8 cellular contexts compared by ENCODE assay signal in genomic region chr16:67014641-67015315, GRCh38. TPM values are rescaled to one million over a fixed set of nuclear protein-coding genes. Genes with fewer than 3 reads are reported as not detected.
A peak's percentile ranks its signal among the peaks of the same experiment; 100 is the strongest.
DNase-seq lines count a peak whose midpoint lies in the region; ATAC-seq, FAIRE-seq and TF ChIP-seq lines count a peak whose summit lies in the region.

No MANE protein-coding gene starts in this region.

- no peak overlapping the region for H2AFZ ChIP-seq in HepG2 (ENCODE audit: low read length)

- WGBS in HepG2 (ENCODE audit: low lambda C conversion rate) = 36% methylated on average over 6 of the region's 6 CpGs
- WGBS in suprapubic skin = 61% methylated on average over 6 of the region's 6 CpGs

- H3K4me2 ChIP-seq in HepG2 (ENCODE audit: low read depth, low read length) = peak overlapping the region; percentile 94

- H3K27ac Mint-ChIP-seq in activated CD4-positive, alpha-beta T cell treated with anti-CD3 and anti-CD28 coated beads, Interleukin-2, amount 10 ng/mL, durations not matched to agents 24 days and 14 days = peak overlapping the region; percentile 96
- H3K27ac Mint-ChIP-seq in activated naive CD4-positive, alpha-beta T cell treated with anti-CD3 and anti-CD28 coated beads, Interleukin-2, amount 50 U/mL, for 72 hours = peak overlapping the region; percentile 77 to 88

- intact Hi-C loops in activated CD4-positive, alpha-beta T cell treated with anti-CD3 and anti-CD28 coated beads, Interleukin-2, amount 10 ng/mL, durations not matched to agents 24 days and 14 days (cut with micrococcal nuclease) = loop anchor here (1.0 to 2.0 kb wide), 2 partner anchors 37 to 60 kb away; no protein-coding TSS in a partner anchor
- intact Hi-C loops in HepG2 (cut with micrococcal nuclease; ENCODE audit: unreplicated experiment) = loop anchor here (10.0 kb wide), 1 partner anchor 60 kb away; no protein-coding TSS in a partner anchor

- TF ChIP-seq POLR2A in HepG2 (IDR thresholded peaks at IDR 0.05; ENCODE audit: insufficient read depth in 1 of 2, low read depth in 2 of 2, low read length in 2 of 2) (no peak), suprapubic skin (IDR thresholded peaks at IDR 0.05) (no peak)

- H3K4me1 ChIP-seq in HepG2 (ENCODE audit: insufficient read depth, low read length) (peaks cover 32% of the 10 kb centered on the region), suprapubic skin (peaks cover 19% of the 10 kb centered on the region)

- H3K36me3 Mint-ChIP-seq in activated CD4-positive, alpha-beta T cell treated with anti-CD3 and anti-CD28 coated beads, Interleukin-2, amount 10 ng/mL, durations not matched to agents 24 days and 14 days (ENCODE audit: low read depth) = peaks cover 13% of the 10 kb centered on the region
- H3K36me3 Mint-ChIP-seq in activated naive CD4-positive, alpha-beta T cell treated with anti-CD3 and anti-CD28 coated beads, Interleukin-2, amount 50 U/mL, for 72 hours = no peaks in the 10 kb centered on the region

- BruUV-seq in HepG2 (replicated peaks; lab: Mats Ljungman, UMichigan) = no TSS peak

- ATAC-seq in activated naive CD4-positive, alpha-beta T cell treated with anti-CD3 and anti-CD28 coated beads, Interleukin-2, amount 50 U/mL, for 72 hours = no peak
- no peak for ATAC-seq in HepG2

- H3K9me3 Mint-ChIP-seq in activated CD4-positive, alpha-beta T cell treated with anti-CD3 and anti-CD28 coated beads, Interleukin-2, amount 10 ng/mL, durations not matched to agents 24 days and 14 days = no peaks in the 10 kb centered on the region
- no peaks in the 10 kb centered on the region for H3K9me3 Mint-ChIP-seq in activated naive CD4-positive, alpha-beta T cell treated with anti-CD3 and anti-CD28 coated beads, Interleukin-2, amount 50 U/mL, for 72 hours

- H3K9me3 ChIP-seq in HepG2 (ENCODE audit: low read length) (no peaks in the 10 kb centered on the region), suprapubic skin (no peaks in the 10 kb centered on the region)

- in situ Hi-C loops in HepG2 (cut with HindIII; ENCODE audit: extremely low pct_ligation_motif_present, low pct_unique_long_range_greater_than_20kb) = loop anchor here (5.0 kb wide), 2 partner anchors 37 to 143 kb away; partner anchors contain the start of genes FBXL8 and TRADD

- H3K27me3 ChIP-seq in HepG2 (ENCODE audit: control insufficient read depth in 1 of 2, insufficient read depth in 2 of 2, low read length in 2 of 2) (peaks cover 7 to 27% of the 10 kb centered on the region in 2 experiments), suprapubic skin (no peaks in the 10 kb centered on the region)

- H3K4me3 ChIP-seq in HepG2 (replicated peaks in 1 of 3; ENCODE audit: insufficient read depth in 1 of 3, low read depth in 2 of 3, low read length in 3 of 3) = peak overlapping the region; percentile 57 to 82 (median 61)
- peak overlapping the region; percentile 62 for H3K4me3 ChIP-seq in suprapubic skin

- H3K4me3 Mint-ChIP-seq in activated CD4-positive, alpha-beta T cell treated with anti-CD3 and anti-CD28 coated beads, Interleukin-2, amount 10 ng/mL, durations not matched to agents 24 days and 14 days = peak overlapping the region; percentile 89

- H4K20me1 ChIP-seq in HepG2 (ENCODE audit: insufficient read depth, low read length) = no peaks in the 10 kb centered on the region

- POLR2A ChIA-PET in HepG2 (lab: Yijun Ruan, JAX) = interaction anchor here (1.4 kb wide), 1 partner anchor 14 kb away, joined by 4 read pairs; no protein-coding TSS in a partner anchor

- DNase-seq in activated CD4-positive, alpha-beta T cell treated with anti-CD3 and anti-CD28 coated beads, Interleukin-2, amount 10 ng/mL, durations not matched to agents 24 days and 14 days = no peak
- no peak for DNase-seq in activated CD4-positive, alpha-beta T cell treated with anti-CD3 and anti-CD28 coated beads for 48 hours
- no peak for DNase-seq in activated naive CD4-positive, alpha-beta T cell treated with anti-CD3 and anti-CD28 coated beads, Interleukin-2, amount 50 U/mL, for 72 hours (ENCODE audit: low spot score in 2 of 2)
- no peak for DNase-seq in HepG2 (ENCODE audit: low spot score)
- DNase-seq in suprapubic skin (ENCODE audit: low spot score in 2 of 2) = peak; percentile 40 to 55
- DNase-seq in GM10266 (ENCODE audit: extremely low spot score) = no peak
- DNase-seq in nucleus accumbens (lab: John Stamatoyannopoulos, UW) = no peak
- DNase-seq in hepatic stellate cell (ENCODE audit: low spot score) = no peak

- TF ChIP-seq CTCF in HepG2 (CRISPR knock-in tag; IDR thresholded peaks at IDR 0.05) (no peak), suprapubic skin (IDR thresholded peaks at IDR 0.05) (no peak), GM10266 (IDR thresholded peaks at IDR 0.05; ENCODE audit: control insufficient read depth, insufficient read depth, low read depth, missing control alignments) (no peak)

- no peak overlapping the region for H3K9ac ChIP-seq in HepG2 (ENCODE audit: insufficient read depth, low read depth, low read length)

- H3K4me1 Mint-ChIP-seq in activated CD4-positive, alpha-beta T cell treated with anti-CD3 and anti-CD28 coated beads, Interleukin-2, amount 10 ng/mL, durations not matched to agents 24 days and 14 days = peaks cover 45% of the 10 kb centered on the region

- H3K27me3 Mint-ChIP-seq in activated CD4-positive, alpha-beta T cell treated with anti-CD3 and anti-CD28 coated beads, Interleukin-2, amount 10 ng/mL, durations not matched to agents 24 days and 14 days = no peaks in the 10 kb centered on the region

- CTCF ChIA-PET in HepG2 (lab: Yijun Ruan, JAX; ENCODE audit: low intra/inter-chr PET ratio, low total read pairs) = interaction anchor here (1.0 to 4.2 kb wide), 3 partner anchors 37 to 141 kb away, joined by 3 to 17 read pairs (median 5); no protein-coding TSS in a partner anchor

- no peak for TF ChIP-seq EP300 in HepG2 (IDR thresholded peaks at IDR 0.05; ENCODE audit: low read depth in 2 of 2, low read length in 2 of 2)
- TF ChIP-seq EP300 in HepG2 (CRISPR knock-in tag; IDR thresholded peaks at IDR 0.05; ENCODE audit: borderline replicate concordance) = no peak
- TF ChIP-seq EP300 in suprapubic skin (IDR thresholded peaks at IDR 0.05) = no peak

- H3K36me3 ChIP-seq in HepG2 (replicated peaks in 1 of 2; ENCODE audit: control insufficient read depth in 1 of 2, insufficient read depth in 2 of 2, low read length in 2 of 2) = no peaks in the 10 kb centered on the region
- H3K36me3 ChIP-seq in suprapubic skin = no peaks in the 10 kb centered on the region

- H3K79me2 ChIP-seq in HepG2 (ENCODE audit: insufficient read depth, low read length) = no peaks in the 10 kb centered on the region

- no peak for TF ChIP-seq RAD21 in HepG2 (CRISPR knock-in tag; IDR thresholded peaks at IDR 0.05)

- H3K27ac ChIP-seq in HepG2 (ENCODE audit: extremely low read length, insufficient read depth, low read length) = no peak overlapping the region
- no peak overlapping the region for H3K27ac ChIP-seq in suprapubic skin

- FAIRE-seq in HepG2 (lab: Jason Lieb, UNC) = no peak

RNA-seq across cellular contexts. Expression of gene CBFB, which starts 14.2 kb away (rescaled TPM):
- 163 and 172 TPM in 2 replicates for total RNA-seq in activated CD4-positive, alpha-beta T cell treated with anti-CD3 and anti-CD28 coated beads, Interleukin-2, amount 10 ng/mL, durations not matched to agents 24 days and 14 days
- total RNA-seq in activated naive CD4-positive, alpha-beta T cell treated with anti-CD3 and anti-CD28 coated beads, Interleukin-2, amount 50 U/mL, for 72 hours = 100 to 1,000 TPM; 119 to 124 TPM
- total RNA-seq in HepG2 (2016; rRNA removed; fragmentation: Illumina TruSeq; extraction: Trizol) = 70.8 and 76.0 TPM in 2 replicates
- 14.1 and 16.3 TPM in 2 replicates for total RNA-seq in HepG2 (2016; cell fraction: cytosol; rRNA removed; fragmentation: Illumina TruSeq; extraction: Trizol; ENCODE audit: low read depth)
- 66.9 and 69.6 TPM in 2 replicates for total RNA-seq in HepG2 (2016; cell fraction: insoluble cytoplasmic fraction; rRNA removed; fragmentation: Illumina TruSeq; extraction: Trizol)
- 38.3 and 41.2 TPM in 2 replicates for total RNA-seq in HepG2 (2016; cell fraction: membrane; rRNA removed; fragmentation: Illumina TruSeq; extraction: Trizol)
- total RNA-seq in HepG2 (2016; cell fraction: nucleus; rRNA removed; fragmentation: Illumina TruSeq; extraction: Trizol) = 31.2 and 35.7 TPM in 2 replicates
- polyA plus RNA-seq in HepG2 (2011; rRNA removed) = 15.4 and 22.1 TPM in 2 replicates
- polyA plus RNA-seq in HepG2 (2011; cell fraction: cytosol; rRNA removed) = 10.3 and 18.1 TPM in 2 replicates
- 10.2 and 17.3 TPM in 2 replicates for polyA plus RNA-seq in HepG2 (2011; cell fraction: nucleus; rRNA removed)
- polyA plus RNA-seq in HepG2 (2012) = 28.7 and 37.3 TPM in 2 replicates
- 7.7 and 8.0 TPM in 2 replicates for polyA plus RNA-seq in HepG2 (2016; cell fraction: cytosol; fragmentation: Illumina TruSeq; extraction: Trizol; ENCODE audit: low read depth)
- polyA plus RNA-seq in HepG2 (2016; cell fraction: insoluble cytoplasmic fraction; fragmentation: Illumina TruSeq; extraction: Trizol; ENCODE audit: low read depth) = 67.5 and 73.5 TPM in 2 replicates
- polyA plus RNA-seq in HepG2 (2016; cell fraction: membrane; fragmentation: Illumina TruSeq; extraction: Trizol; ENCODE audit: low read depth) = 22.4 and 23.1 TPM in 2 replicates
- polyA plus RNA-seq in HepG2 (2016; cell fraction: nucleus; fragmentation: Illumina TruSeq; extraction: Trizol; ENCODE audit: insufficient read depth, low read depth) = 46.0 and 53.1 TPM in 2 replicates
- 9.6 and 21.2 TPM in 2 replicates for polyA minus RNA-seq in HepG2 (2011; rRNA and poly(A)+ RNA removed; ENCODE audit: low replicate concordance)
- 35.2 and 47.8 TPM in 2 replicates for polyA minus RNA-seq in HepG2 (2011; cell fraction: cytosol; rRNA and poly(A)+ RNA removed)
- polyA minus RNA-seq in HepG2 (2011; cell fraction: nucleus; rRNA and poly(A)+ RNA removed) = 23.3 and 26.0 TPM in 2 replicates
- 10 to 100 TPM; 28.2 to 68.3 (median 46.6) TPM for total RNA-seq in suprapubic skin

RNA-seq across cellular contexts. Expression of gene CES4A, which starts 26.4 kb away (rescaled TPM):
- total RNA-seq in activated CD4-positive, alpha-beta T cell treated with anti-CD3 and anti-CD28 coated beads, Interleukin-2, amount 10 ng/mL, durations not matched to agents 24 days and 14 days = 27.0 and 27.5 TPM in 2 replicates
- 10 to 100 TPM in 1 of 2 donors, 1 to 10 TPM in 1; 8.2 to 21.3 TPM for total RNA-seq in activated naive CD4-positive, alpha-beta T cell treated with anti-CD3 and anti-CD28 coated beads, Interleukin-2, amount 50 U/mL, for 72 hours
- total RNA-seq in HepG2 (2016; rRNA removed; fragmentation: Illumina TruSeq; extraction: Trizol) = 0.09 TPM in 1 of 2 replicates, not detected in the other
- not detected in 2 replicates for total RNA-seq in HepG2 (2016; cell fraction: cytosol; rRNA removed; fragmentation: Illumina TruSeq; extraction: Trizol; ENCODE audit: low read depth)
- total RNA-seq in HepG2 (2016; cell fraction: insoluble cytoplasmic fraction; rRNA removed; fragmentation: Illumina TruSeq; extraction: Trizol) = not detected in 2 replicates
- not detected in 2 replicates for total RNA-seq in HepG2 (2016; cell fraction: membrane; rRNA removed; fragmentation: Illumina TruSeq; extraction: Trizol)
- total RNA-seq in HepG2 (2016; cell fraction: nucleus; rRNA removed; fragmentation: Illumina TruSeq; extraction: Trizol) = 0.43 TPM in 1 of 2 replicates, not detected in the other
- 0.17 and 0.18 TPM in 2 replicates for polyA plus RNA-seq in HepG2 (2011; rRNA removed)
- polyA plus RNA-seq in HepG2 (2011; cell fraction: cytosol; rRNA removed) = not detected in 2 replicates
- polyA plus RNA-seq in HepG2 (2011; cell fraction: nucleus; rRNA removed) = 1.1 and 1.3 TPM in 2 replicates
- polyA plus RNA-seq in HepG2 (2012) = 0.19 and 0.28 TPM in 2 replicates
- not detected in 2 replicates for polyA plus RNA-seq in HepG2 (2016; cell fraction: cytosol; fragmentation: Illumina TruSeq; extraction: Trizol; ENCODE audit: low read depth)
- not detected in 2 replicates for polyA plus RNA-seq in HepG2 (2016; cell fraction: insoluble cytoplasmic fraction; fragmentation: Illumina TruSeq; extraction: Trizol; ENCODE audit: low read depth)
- not detected in 2 replicates for polyA plus RNA-seq in HepG2 (2016; cell fraction: membrane; fragmentation: Illumina TruSeq; extraction: Trizol; ENCODE audit: low read depth)
- 0.24 TPM in 1 of 2 replicates, not detected in the other for polyA plus RNA-seq in HepG2 (2016; cell fraction: nucleus; fragmentation: Illumina TruSeq; extraction: Trizol; ENCODE audit: insufficient read depth, low read depth)
- polyA minus RNA-seq in HepG2 (2011; rRNA and poly(A)+ RNA removed; ENCODE audit: low replicate concordance) = 0.72 TPM in 1 of 2 replicates, not detected in the other
- polyA minus RNA-seq in HepG2 (2011; cell fraction: cytosol; rRNA and poly(A)+ RNA removed) = not detected in 2 replicates
- polyA minus RNA-seq in HepG2 (2011; cell fraction: nucleus; rRNA and poly(A)+ RNA removed) = 0.13 TPM in 1 of 2 replicates, not detected in the other
- 100 to 1,000 TPM in 2 of 4 donors, 10 to 100 TPM in 2; 47.2 to 148 (median 99.9) TPM for total RNA-seq in suprapubic skin

RNA-seq across cellular contexts. Expression of gene CES3, which starts 53.7 kb away (rescaled TPM):
- total RNA-seq in activated CD4-positive, alpha-beta T cell treated with anti-CD3 and anti-CD28 coated beads, Interleukin-2, amount 10 ng/mL, durations not matched to agents 24 days and 14 days = 6.8 and 7.0 TPM in 2 replicates
- total RNA-seq in activated naive CD4-positive, alpha-beta T cell treated with anti-CD3 and anti-CD28 coated beads, Interleukin-2, amount 50 U/mL, for 72 hours = 1 to 10 TPM in 1 of 2 donors, under 1 TPM in 1; 0.73 to 6.8 TPM
- total RNA-seq in HepG2 (2016; rRNA removed; fragmentation: Illumina TruSeq; extraction: Trizol) (2.3 and 6.6 TPM in 2 replicates), suprapubic skin (1 to 10 TPM in 3 of 4 donors, not detected in 1; 1.4 to 2.2 (median 1.5) TPM)
- total RNA-seq in HepG2 (2016; cell fraction: cytosol; rRNA removed; fragmentation: Illumina TruSeq; extraction: Trizol; ENCODE audit: low read depth) = 1.0 and 1.6 TPM in 2 replicates
- total RNA-seq in HepG2 (2016; cell fraction: insoluble cytoplasmic fraction; rRNA removed; fragmentation: Illumina TruSeq; extraction: Trizol) = 2.2 and 6.6 TPM in 2 replicates
- 1.1 and 1.5 TPM in 2 replicates for total RNA-seq in HepG2 (2016; cell fraction: membrane; rRNA removed; fragmentation: Illumina TruSeq; extraction: Trizol)
- 7.5 and 8.8 TPM in 2 replicates for total RNA-seq in HepG2 (2016; cell fraction: nucleus; rRNA removed; fragmentation: Illumina TruSeq; extraction: Trizol)
- polyA plus RNA-seq in HepG2 (2011; rRNA removed) = 17.4 and 18.1 TPM in 2 replicates
- polyA plus RNA-seq in HepG2 (2011; cell fraction: cytosol; rRNA removed) = 6.7 and 8.6 TPM in 2 replicates
- polyA plus RNA-seq in HepG2 (2011; cell fraction: nucleus; rRNA removed) = 92.0 and 127 TPM in 2 replicates
- polyA plus RNA-seq in HepG2 (2012) = 8.9 and 16.9 TPM in 2 replicates
- polyA plus RNA-seq in HepG2 (2016; cell fraction: cytosol; fragmentation: Illumina TruSeq; extraction: Trizol; ENCODE audit: low read depth) = 0.78 and 0.88 TPM in 2 replicates
- 1.7 and 1.9 TPM in 2 replicates for polyA plus RNA-seq in HepG2 (2016; cell fraction: insoluble cytoplasmic fraction; fragmentation: Illumina TruSeq; extraction: Trizol; ENCODE audit: low read depth)
- polyA plus RNA-seq in HepG2 (2016; cell fraction: membrane; fragmentation: Illumina TruSeq; extraction: Trizol; ENCODE audit: low read depth) = 1.1 and 1.7 TPM in 2 replicates
- 17.9 and 18.5 TPM in 2 replicates for polyA plus RNA-seq in HepG2 (2016; cell fraction: nucleus; fragmentation: Illumina TruSeq; extraction: Trizol; ENCODE audit: insufficient read depth, low read depth)
- 11.2 and 24.1 TPM in 2 replicates for polyA minus RNA-seq in HepG2 (2011; rRNA and poly(A)+ RNA removed; ENCODE audit: low replicate concordance)
- polyA minus RNA-seq in HepG2 (2011; cell fraction: cytosol; rRNA and poly(A)+ RNA removed) = 3.3 and 3.6 TPM in 2 replicates
- 30.0 and 30.8 TPM in 2 replicates for polyA minus RNA-seq in HepG2 (2011; cell fraction: nucleus; rRNA and poly(A)+ RNA removed)

Comparison
In these comparisons a context has a peak if more than half of its experiments do, and no peak if none do; other contexts are left out.
1. DNase-seq: peak in suprapubic skin (2 of 2); none in activated CD4-positive, alpha-beta T cell treated with anti-CD3 and anti-CD28 coated beads, Interleukin-2, amount 10 ng/mL, durations not matched to agents 24 days and 14 days (single experiment), activated CD4-positive, alpha-beta T cell treated with anti-CD3 and anti-CD28 coated beads for 48 hours (single experiment), activated naive CD4-positive, alpha-beta T cell treated with anti-CD3 and anti-CD28 coated beads, Interleukin-2, amount 50 U/mL, for 72 hours (0 of 2), HepG2 (single experiment), GM10266 (single experiment), nucleus accumbens (0 of 56) and hepatic stellate cell (single experiment).
2. RNA of gene CES4A, which starts 26.4 kb away (total RNA-seq): 47.2 to 148 TPM in suprapubic skin, 27.0 to 27.5 TPM in activated CD4-positive, alpha-beta T cell treated with anti-CD3 and anti-CD28 coated beads, Interleukin-2, amount 10 ng/mL, durations not matched to agents 24 days and 14 days and 8.2 to 21.3 TPM in activated naive CD4-positive, alpha-beta T cell treated with anti-CD3 and anti-CD28 coated beads, Interleukin-2, amount 50 U/mL, for 72 hours; 0.09 to 0.43 TPM in HepG2; every median in the first group is over 4 times any median in the second.